8 cellular contexts compared by ENCODE assay signal in the genomic region with DNA sequence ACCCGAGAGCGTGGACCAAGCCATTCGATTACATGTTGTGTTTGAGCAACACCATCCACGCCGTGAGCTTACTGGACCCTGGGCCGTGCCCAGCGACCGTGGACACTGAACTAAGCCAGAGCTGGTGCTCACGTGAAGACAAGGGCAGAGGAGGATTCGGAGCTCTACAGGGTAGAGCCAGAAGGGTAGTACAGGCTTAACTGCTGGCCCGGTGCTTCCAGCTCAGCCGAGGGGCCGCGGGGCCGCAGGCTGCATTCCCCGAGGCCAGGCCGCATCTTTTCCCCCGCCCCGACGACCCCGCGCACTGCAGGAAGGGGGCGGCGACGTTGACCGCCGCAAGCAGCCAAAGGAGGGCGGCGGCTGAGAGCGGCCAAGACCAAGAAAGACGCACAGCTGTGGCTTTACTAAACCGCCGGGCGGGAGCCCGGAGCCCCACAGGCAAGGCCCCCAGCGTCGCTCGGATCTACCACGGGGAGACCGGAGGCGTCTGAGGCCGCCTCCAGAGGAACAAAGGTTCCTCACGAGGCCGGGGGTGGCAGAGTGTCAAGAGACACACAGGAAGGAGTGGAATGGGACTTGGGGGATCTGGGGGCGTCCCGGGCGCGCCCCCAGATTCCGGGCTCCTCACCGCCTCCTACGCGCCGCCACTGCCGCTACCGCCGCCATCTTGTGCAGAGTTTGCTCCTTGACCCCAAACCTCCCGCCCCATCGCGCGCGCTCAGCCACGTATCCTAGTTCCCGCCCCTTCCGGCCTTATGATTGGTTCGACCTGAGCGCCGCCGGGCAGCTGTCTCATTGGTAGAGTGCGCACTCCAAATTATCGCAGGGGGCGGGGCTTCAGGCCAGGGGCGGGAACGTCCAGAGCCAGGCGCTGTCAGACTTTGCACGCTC. TPM values are rescaled to one million over a fixed set of nuclear protein-coding genes. Genes with fewer than 3 reads are reported as not detected.
DNase-seq lines count a peak whose midpoint lies in the region; ATAC-seq and TF ChIP-seq lines count a peak whose summit lies in the region.

A gene (minus strand): TSS at position 680 of the 891 bp plus-strand sequence. CDS start 14 bp downstream, at position 666.

- CTCF ChIA-PET in AG04450 (lab: Charles Lee), result interaction anchor here (0.7 to 1.6 kb wide), 3 partner anchors 19 to 252 kb away, joined by 3 to 9 read pairs (median 3); a partner anchor contains a TSS

- peak; percentile 93 for DNase-seq in AG04450 (ENCODE audit: low read depth, low spot score)
- DNase-seq in NCI-H345 treated with DMSO at 0.1 percent for 48 hours (lab: John Stamatoyannopoulos, UW; ENCODE audit: unreplicated experiment), result peak; percentile 97
- peak; percentile 96 to 99 (median 98) for DNase-seq in activated CD4-positive, CD25-positive, alpha-beta regulatory T cell (lab: John Stamatoyannopoulos, UW)
- peak; percentile 96 for DNase-seq in central memory CD4-positive, alpha-beta T cell
- peak; percentile 99 for DNase-seq in iris pigment epithelial cell (ENCODE audit: low read depth)
- DNase-seq in stimulated activated CD4-positive, alpha-beta T cell treated with anti-CD3 and anti-CD28 coated beads, Interleukin-12 subunit alpha, Interleukin-12 subunit beta, amount 100 ng/mL, for 24 hours (ENCODE audit: low read depth in 2 of 2), result peak; percentile 99 to 100

- peak; percentile 95 for TF ChIP-seq POLR2A in GM18951 (IDR thresholded peaks at IDR 0.05; ENCODE audit: extremely low read depth, insufficient read depth, insufficient read length)

- in situ Hi-C loops in GM18951 (cut with MboI; ENCODE audit: low sequenced_read_pairs, unreplicated experiment), result no loop called here

- POLR2A ChIA-PET in AG04450 (lab: Yijun Ruan, JAX), result interaction anchor here (0.6 to 2.0 kb wide), 13 partner anchors 16 to 228 kb away, joined by 3 to 33 read pairs (median 4); a partner anchor contains a TSS

- TF ChIP-seq CTCF in AG04450 (IDR thresholded peaks at IDR 0.05; ENCODE audit: low read depth, low read length), result no peak

- ATAC-seq in HG03280 (IDR thresholded peaks at IDR 0.05; ENCODE audit: unreplicated experiment), result peak; percentile 95

- peak within 1 kb of the TSS; percentile 93 for H3K4me3 ChIP-seq in AG04450 (ENCODE audit: low read depth, low read length)

- peak within 1 kb of the TSS; percentile 94 for H3K27ac ChIP-seq in AG04450 (ENCODE audit: low read depth, low read length)

- peaks cover 6% of the 10 kb centered on the region; the same call in 1 of the 2 replicates for H3K9me3 ChIP-seq in AG04450 (ENCODE audit: control insufficient read depth, insufficient read depth, low read length)

- no peaks in the 10 kb centered on the region for H3K27me3 ChIP-seq in AG04450 (ENCODE audit: control insufficient read depth, insufficient read depth, low read length)

RNA-seq across cellular contexts. Expression of the gene that starts here (rescaled TPM):
- polyA plus RNA-seq in AG04450 (2011; rRNA removed), result 369 and 464 TPM in 2 replicates
- 418 and 548 TPM in 2 replicates for polyA minus RNA-seq in AG04450 (2011; rRNA and poly(A)+ RNA removed)

Comparison
In these comparisons a context has a peak if more than half of its experiments do, and no peak if none do; other contexts are left out.
1. Peak in every context shown above with its lines: DNase-seq, ATAC-seq, H3K4me3 ChIP-seq and H3K27ac ChIP-seq.